In the genomic region with DNA sequence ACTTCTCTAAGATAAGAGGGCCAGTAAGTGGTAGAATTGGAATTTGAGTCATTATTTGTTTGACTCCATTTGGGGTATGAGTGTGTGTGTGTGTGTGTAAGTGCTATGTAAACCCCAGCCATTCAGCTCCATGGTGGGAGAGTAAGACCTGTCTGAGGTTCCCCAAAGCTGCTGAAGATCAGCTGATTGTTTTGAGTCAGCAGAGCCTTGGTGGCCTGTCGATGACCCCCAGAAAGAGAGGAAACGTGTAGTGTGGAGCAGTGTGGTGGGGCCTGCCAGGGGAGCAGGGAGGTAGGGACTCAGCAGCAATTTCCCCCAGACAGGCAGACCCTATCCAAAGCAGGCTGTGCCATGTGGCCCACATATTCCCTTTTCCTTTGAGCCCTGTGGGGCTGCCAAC, we compare ENCODE assay signal across 12 cellular contexts. TPM values are rescaled to one million over a fixed set of nuclear protein-coding genes. Genes with fewer than 3 reads are reported as not detected.
DNase-seq lines count a peak whose midpoint lies in the region; ATAC-seq and TF ChIP-seq lines count a peak whose summit lies in the region.
"Had no signal": no experiment of that assay in that cellular context is flagged by ENCODE, and none has a peak within 500 bp of the region (broad histone marks: within the 10 kb centered on the region; RNA-seq: fewer than 3 reads in every experiment).

No MANE protein-coding gene starts in this region.

- peaks cover 0 to 29% (median 0%) of the 10 kb centered on the region in 3 donors for H3K36me3 ChIP-seq in Peyer's patch
- peaks cover 9% of the 10 kb centered on the region for H3K36me3 ChIP-seq in CD8-positive, alpha-beta T cell (ENCODE audit: insufficient read depth, low read length)

- H3K27me3 ChIP-seq in Peyer's patch = no peaks in the 10 kb centered on the region
- no peaks in the 10 kb centered on the region for H3K27me3 ChIP-seq in CD8-positive, alpha-beta T cell (ENCODE audit: insufficient read depth, low read length)

- no peaks in the 10 kb centered on the region for H3K9me3 ChIP-seq in Peyer's patch
- no peaks in the 10 kb centered on the region for H3K9me3 ChIP-seq in CD8-positive, alpha-beta T cell (ENCODE audit: low read length)

- ATAC-seq in GM18909 (IDR thresholded peaks at IDR 0.05; ENCODE audit: poor library complexity, unreplicated experiment) = peak; percentile 44
- ATAC-seq in stimulated activated effector memory CD8-positive, alpha-beta T cell treated with anti-CD3 and anti-CD28 coated beads, Interleukin-12 subunit alpha, Interleukin-12 subunit beta, amount 100 ng/mL, for 72 hours = peak; percentile 76
- ATAC-seq in CD8-positive, alpha-beta T cell = no peak
- ATAC-seq: esophagus mucosa had no signal

- H3K4me1 ChIP-seq in Peyer's patch = peaks cover 0 to 49% (median 18%) of the 10 kb centered on the region in 4 donors
- peaks cover 21% of the 10 kb centered on the region for H3K4me1 ChIP-seq in CD8-positive, alpha-beta T cell (ENCODE audit: insufficient read depth, low read length)

- H3K27ac Mint-ChIP-seq in glutamatergic neuron (ENCODE audit: unreplicated experiment) = peak overlapping the region; percentile 59
- no peak overlapping the region for H3K27ac Mint-ChIP-seq in stimulated activated effector memory CD8-positive, alpha-beta T cell treated with anti-CD3 and anti-CD28 coated beads, Interleukin-12 subunit alpha, Interleukin-12 subunit beta, amount 100 ng/mL, for 72 hours
- H3K27ac Mint-ChIP-seq in CD8-positive, alpha-beta T cell = no peak overlapping the region
- H3K27ac Mint-ChIP-seq: natural killer cell treated with Interleukin-12 subunit alpha and Interleukin-12 subunit beta and Interleukin-15 and Interleukin-18, amount 100 ng/mL, for 72 hours had no signal

- H3K4me3 Mint-ChIP-seq in glutamatergic neuron (ENCODE audit: unreplicated experiment) = peak overlapping the region; percentile 17
- no peak overlapping the region for H3K4me3 Mint-ChIP-seq in stimulated activated effector memory CD8-positive, alpha-beta T cell treated with anti-CD3 and anti-CD28 coated beads, Interleukin-12 subunit alpha, Interleukin-12 subunit beta, amount 100 ng/mL, for 72 hours
- no peak overlapping the region for H3K4me3 Mint-ChIP-seq in CD8-positive, alpha-beta T cell
- H3K4me3 Mint-ChIP-seq: natural killer cell treated with Interleukin-12 subunit alpha and Interleukin-12 subunit beta and Interleukin-15 and Interleukin-18, amount 100 ng/mL, for 72 hours had no signal

- intact Hi-C loops in CD8-positive, alpha-beta T cell (cut with DNase I, micrococcal nuclease) = no loop called here

- H3K27ac ChIP-seq in Peyer's patch = peak overlapping the region in 3 of 4 donors; percentile 10 to 58 (median 35)
- H3K27ac ChIP-seq in CD8-positive, alpha-beta T cell (ENCODE audit: low read depth, low read length) = no peak overlapping the region
- H3K27ac ChIP-seq: HL-60 had no signal

- POLR2A ChIA-PET in CD8-positive, alpha-beta T cell (lab: Charles Lee) = no interaction called here

- peaks cover 4% of the 10 kb centered on the region for H3K27me3 Mint-ChIP-seq in glutamatergic neuron (ENCODE audit: unreplicated experiment)
- H3K27me3 Mint-ChIP-seq in CD8-positive, alpha-beta T cell (ENCODE audit: low read depth) = no peaks in the 10 kb centered on the region
- H3K27me3 Mint-ChIP-seq: natural killer cell treated with Interleukin-12 subunit alpha and Interleukin-12 subunit beta and Interleukin-15 and Interleukin-18, amount 100 ng/mL, for 72 hours had no signal

- H3K9me3 Mint-ChIP-seq in glutamatergic neuron (ENCODE audit: unreplicated experiment) = peaks cover 12% of the 10 kb centered on the region
- H3K9me3 Mint-ChIP-seq in stimulated activated effector memory CD8-positive, alpha-beta T cell treated with anti-CD3 and anti-CD28 coated beads, Interleukin-12 subunit alpha, Interleukin-12 subunit beta, amount 100 ng/mL, for 72 hours = no peaks in the 10 kb centered on the region
- H3K9me3 Mint-ChIP-seq in CD8-positive, alpha-beta T cell = no peaks in the 10 kb centered on the region
- H3K9me3 Mint-ChIP-seq: natural killer cell treated with Interleukin-12 subunit alpha and Interleukin-12 subunit beta and Interleukin-15 and Interleukin-18, amount 100 ng/mL, for 72 hours had no signal

- peaks cover 17% of the 10 kb centered on the region for H3K4me1 Mint-ChIP-seq in glutamatergic neuron (ENCODE audit: low read depth, unreplicated experiment)
- peaks cover 60% of the 10 kb centered on the region for H3K4me1 Mint-ChIP-seq in stimulated activated effector memory CD8-positive, alpha-beta T cell treated with anti-CD3 and anti-CD28 coated beads, Interleukin-12 subunit alpha, Interleukin-12 subunit beta, amount 100 ng/mL, for 72 hours
- peaks cover 34% of the 10 kb centered on the region for H3K4me1 Mint-ChIP-seq in CD8-positive, alpha-beta T cell (ENCODE audit: low read depth)

- DNase-seq in Peyer's patch = no peak
- DNase-seq in glutamatergic neuron = no peak
- no peak for DNase-seq in stimulated activated effector memory CD8-positive, alpha-beta T cell treated with anti-CD3 and anti-CD28 coated beads, Interleukin-12 subunit alpha, Interleukin-12 subunit beta, amount 100 ng/mL, for 72 hours (ENCODE audit: low spot score in 2 of 2)
- no peak for DNase-seq in DMS114 treated with DMSO at 0.1 percent for 48 hours (lab: John Stamatoyannopoulos, UW; ENCODE audit: unreplicated experiment)
- DNase-seq in cerebellar nuclear complex (lab: John Stamatoyannopoulos, UW) = no peak
- no peak for DNase-seq in OCI-M2 (lab: John Stamatoyannopoulos, UW; ENCODE audit: unreplicated experiment)
- no peak for DNase-seq in CD8-positive, alpha-beta T cell
- DNase-seq: activated effector memory CD4-positive, alpha-beta T cell treated with anti-CD3 and anti-CD28 coated beads, Interleukin-2, amount 50 U/mL, for 16 hours had no signal

- no peak for TF ChIP-seq POLR2A in Peyer's patch (IDR thresholded peaks at IDR 0.05)

- no peaks in the 10 kb centered on the region for H3K36me3 Mint-ChIP-seq in glutamatergic neuron (ENCODE audit: unreplicated experiment)
- H3K36me3 Mint-ChIP-seq in stimulated activated effector memory CD8-positive, alpha-beta T cell treated with anti-CD3 and anti-CD28 coated beads, Interleukin-12 subunit alpha, Interleukin-12 subunit beta, amount 100 ng/mL, for 72 hours = peaks cover 59% of the 10 kb centered on the region
- peaks cover 34% of the 10 kb centered on the region for H3K36me3 Mint-ChIP-seq in CD8-positive, alpha-beta T cell
- H3K36me3 Mint-ChIP-seq: natural killer cell treated with Interleukin-12 subunit alpha and Interleukin-12 subunit beta and Interleukin-15 and Interleukin-18, amount 100 ng/mL, for 72 hours had no signal

- no peak overlapping the region for H3K4me3 ChIP-seq in Peyer's patch
- no peak overlapping the region for H3K4me3 ChIP-seq in CD8-positive, alpha-beta T cell (ENCODE audit: low read depth, low read length)

- CTCF ChIA-PET in CD8-positive, alpha-beta T cell (lab: Charles Lee) = interaction anchor here (1.4 to 1.8 kb wide), 2 partner anchors 15 to 32 kb away, joined by 3 to 8 read pairs; no protein-coding TSS in a partner anchor

- TF ChIP-seq CTCF in Peyer's patch (IDR thresholded peaks at IDR 0.05) (no peak), glutamatergic neuron (IDR thresholded peaks at IDR 0.05; ENCODE audit: partially characterized antibody, unreplicated experiment) (no peak)
- TF ChIP-seq CTCF in CD8-positive, alpha-beta T cell (IDR thresholded peaks at IDR 0.05) = no peak

RNA-seq across cellular contexts. Expression of gene DVL3, which starts 5.3 kb away (rescaled TPM):
- total RNA-seq in Peyer's patch (10 to 100 TPM; 65.3 to 90.6 (median 76.7) TPM), glutamatergic neuron (ENCODE audit: unreplicated experiment) (213 TPM)
- 10 to 100 TPM; 23.1 to 23.9 TPM for total RNA-seq in CD8-positive, alpha-beta T cell

RNA-seq across cellular contexts. Expression of gene AP2M1, which starts 14.2 kb away (rescaled TPM):
- 100 to 1,000 TPM; 150 to 200 (median 195) TPM for total RNA-seq in Peyer's patch
- 315 TPM for total RNA-seq in glutamatergic neuron (ENCODE audit: unreplicated experiment)
- total RNA-seq in CD8-positive, alpha-beta T cell = 100 to 1,000 TPM; 121 to 123 TPM

RNA-seq across cellular contexts. Expression of gene EIF2B5, which starts 25.3 kb away (rescaled TPM):
- total RNA-seq in Peyer's patch (10 to 100 TPM; 24.7 to 67.7 (median 41.6) TPM), glutamatergic neuron (ENCODE audit: unreplicated experiment) (41.6 TPM)
- 10 to 100 TPM; 52.6 to 61.9 TPM for total RNA-seq in CD8-positive, alpha-beta T cell

RNA-seq across cellular contexts. Expression of gene ABCF3, which starts 25.5 kb away (rescaled TPM):
- total RNA-seq in Peyer's patch (100 to 1,000 TPM in 3 of 4 donors, 10 to 100 TPM in 1; 94.7 to 136 (median 125) TPM), glutamatergic neuron (ENCODE audit: unreplicated experiment) (87.9 TPM)
- 100 to 1,000 TPM; 192 to 193 TPM for total RNA-seq in CD8-positive, alpha-beta T cell
